20 cellular contexts compared by ENCODE assay signal in the genomic region with DNA sequence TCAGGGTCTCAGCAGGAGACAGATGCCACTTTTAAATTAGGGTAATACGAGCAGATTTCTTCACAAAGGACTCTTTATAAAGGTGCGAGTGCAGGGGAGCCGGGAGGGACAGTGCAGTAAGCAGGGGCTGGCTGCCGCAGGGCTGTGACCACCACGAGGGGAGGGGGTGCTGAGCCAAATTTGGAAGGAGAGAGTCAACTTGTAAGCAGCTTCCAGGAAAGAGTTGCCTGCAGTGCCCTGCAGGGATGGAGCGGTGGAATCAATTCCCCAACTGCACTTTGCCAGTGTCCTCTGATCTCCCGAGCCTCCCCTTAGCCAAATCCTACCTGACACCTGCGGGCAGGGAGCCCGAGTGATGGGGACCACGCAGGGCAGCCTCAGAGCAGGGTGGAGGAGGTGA. TPM values are rescaled to one million over a fixed set of nuclear protein-coding genes. Genes with fewer than 3 reads are reported as not detected.
DNase-seq lines count a peak whose midpoint lies in the region; ATAC-seq and TF ChIP-seq lines count a peak whose summit lies in the region.
"Had no signal": no experiment of that assay in that cellular context is flagged by ENCODE, and none has a peak within 500 bp of the region (broad histone marks: within the 10 kb centered on the region; RNA-seq: fewer than 3 reads in every experiment).

No MANE protein-coding gene starts in this region.

- H4K20me1 ChIP-seq in neural progenitor cell (ENCODE audit: low read depth) = no peaks in the 10 kb centered on the region

- CTCF ChIA-PET in activated CD8-positive, alpha-beta T cell treated with anti-CD3 and anti-CD28 coated beads, Interleukin-2, amount 10 ng/mL, durations not matched to agents 7 days and 5 days (lab: Charles Lee) = no interaction called here
- CTCF ChIA-PET in activated CD8-positive, alpha-beta T cell treated with anti-CD3 and anti-CD28 coated beads for 36 hours (lab: Charles Lee) = interaction anchor here (1.1 to 2.8 kb wide), 3 partner anchors 12 to 24 kb away, joined by 4 to 13 read pairs (median 4); no protein-coding TSS in a partner anchor

- no peak overlapping the region for H3K9ac ChIP-seq in neural progenitor cell
- H3K9ac ChIP-seq: KMS-11 had no signal

- ATAC-seq in activated CD8-positive, alpha-beta T cell treated with anti-CD3 and anti-CD28 coated beads, Interleukin-2, amount 10 ng/mL, durations not matched to agents 7 days and 5 days = no peak
- ATAC-seq in activated CD8-positive, alpha-beta T cell treated with anti-CD3 and anti-CD28 coated beads for 36 hours = no peak
- no peak for ATAC-seq in lower lobe of right lung
- ATAC-seq: left cardiac atrium had no signal

- H3K27me3 Mint-ChIP-seq in activated CD8-positive, alpha-beta T cell treated with anti-CD3 and anti-CD28 coated beads, Interleukin-2, amount 10 ng/mL, durations not matched to agents 7 days and 5 days (ENCODE audit: low read depth) = no peaks in the 10 kb centered on the region
- H3K27me3 Mint-ChIP-seq in activated CD8-positive, alpha-beta T cell treated with anti-CD3 and anti-CD28 coated beads for 36 hours = no peaks in the 10 kb centered on the region
- H3K27me3 Mint-ChIP-seq in neural progenitor cell (ENCODE audit: insufficient read depth, low read depth) = peaks cover 22% of the 10 kb centered on the region

- H3K9me3 ChIP-seq in KOPT-K1 (ENCODE audit: insufficient read depth, low read length, poor library complexity, severe bottlenecking) = no peaks in the 10 kb centered on the region
- no peaks in the 10 kb centered on the region for H3K9me3 ChIP-seq in effector memory CD4-positive, alpha-beta T cell (ENCODE audit: control insufficient read depth, low read length)
- no peaks in the 10 kb centered on the region for H3K9me3 ChIP-seq in neural progenitor cell (ENCODE audit: low read depth)
- no peaks in the 10 kb centered on the region for H3K9me3 ChIP-seq in lower lobe of right lung
- H3K9me3 ChIP-seq: A549, neutrophil had no signal

- H3K4me1 ChIP-seq in effector memory CD4-positive, alpha-beta T cell (ENCODE audit: control insufficient read depth, insufficient read depth, low read length, poor library complexity, severe bottlenecking) = peaks cover 68% of the 10 kb centered on the region
- peaks cover 56% of the 10 kb centered on the region for H3K4me1 ChIP-seq in neural progenitor cell
- peaks cover 8% of the 10 kb centered on the region for H3K4me1 ChIP-seq in lower lobe of right lung

- POLR2A ChIA-PET in activated CD8-positive, alpha-beta T cell treated with anti-CD3 and anti-CD28 coated beads, Interleukin-2, amount 10 ng/mL, durations not matched to agents 7 days and 5 days (lab: Charles Lee) = interaction anchor here (1.9 kb wide), 1 partner anchor 12 kb away, joined by 7 read pairs; no protein-coding TSS in a partner anchor
- POLR2A ChIA-PET in activated CD8-positive, alpha-beta T cell treated with anti-CD3 and anti-CD28 coated beads for 36 hours (lab: Charles Lee) = interaction anchor here (0.5 to 1.4 kb wide), 3 partner anchors 9 to 13 kb away, joined by 3 to 9 read pairs (median 4); no protein-coding TSS in a partner anchor

- no peaks in the 10 kb centered on the region for H3K36me3 ChIP-seq in KOPT-K1 (ENCODE audit: insufficient read depth, low read length)
- no peaks in the 10 kb centered on the region for H3K36me3 ChIP-seq in effector memory CD4-positive, alpha-beta T cell (ENCODE audit: control insufficient read depth, insufficient read depth, low read length)
- H3K36me3 ChIP-seq in neural progenitor cell = no peaks in the 10 kb centered on the region
- no peaks in the 10 kb centered on the region for H3K36me3 ChIP-seq in lower lobe of right lung
- H3K36me3 ChIP-seq: neutrophil had no signal

- H3K4me2 ChIP-seq in neural progenitor cell = peak overlapping the region; percentile 73
- H3K4me2 ChIP-seq: A549, KMS-11 had no signal

- DNase-seq in activated CD8-positive, alpha-beta T cell treated with anti-CD3 and anti-CD28 coated beads, Interleukin-2, amount 10 ng/mL, durations not matched to agents 7 days and 5 days = no peak
- DNase-seq in activated CD8-positive, alpha-beta T cell treated with anti-CD3 and anti-CD28 coated beads for 36 hours = no peak
- no peak for DNase-seq in effector memory CD4-positive, alpha-beta T cell
- DNase-seq in neural progenitor cell (ENCODE audit: low spot score) = peak; percentile 31
- no peak for DNase-seq in NCI-H1105 treated with DMSO at 0.1 percent for 48 hours (lab: John Stamatoyannopoulos, UW)
- no peak for DNase-seq in KBM-7
- no peak for DNase-seq in lower lobe of right lung
- DNase-seq: activated CD4-positive, alpha-beta T cell treated with anti-CD3 and anti-CD28 coated beads, Interleukin-2, amount 50 U/mL, for 1 hour; DMS153; left cardiac atrium; midbrain; NCI-H1048; NCI-H2081; NCI-H524 had no signal

- peak overlapping the region; percentile 73 for H2AFZ ChIP-seq in neural progenitor cell (replicated peaks)

- in situ Hi-C loops in KBM-7 (cut with MboI; ENCODE audit: low pct_unique_long_range_greater_than_20kb, low sequenced_read_pairs) = no loop called here

- H3K27ac ChIP-seq in KOPT-K1 (ENCODE audit: low read depth, low read length, poor library complexity, severe bottlenecking) (peak overlapping the region; percentile 98), neural progenitor cell (no peak overlapping the region), lower lobe of right lung (no peak overlapping the region)
- H3K27ac ChIP-seq in effector memory CD4-positive, alpha-beta T cell (ENCODE audit: insufficient read depth, low read length, poor library complexity, severe bottlenecking) = peak overlapping the region; percentile 99
- H3K27ac ChIP-seq: A549, foreskin keratinocyte, KMS-11, neutrophil had no signal

- peak overlapping the region; percentile 58 for H3K27ac Mint-ChIP-seq in activated CD8-positive, alpha-beta T cell treated with anti-CD3 and anti-CD28 coated beads, Interleukin-2, amount 10 ng/mL, durations not matched to agents 7 days and 5 days
- H3K27ac Mint-ChIP-seq in activated CD8-positive, alpha-beta T cell treated with anti-CD3 and anti-CD28 coated beads for 36 hours = no peak overlapping the region
- no peak overlapping the region for H3K27ac Mint-ChIP-seq in neural progenitor cell

- H3K9me3 Mint-ChIP-seq in activated CD8-positive, alpha-beta T cell treated with anti-CD3 and anti-CD28 coated beads, Interleukin-2, amount 10 ng/mL, durations not matched to agents 7 days and 5 days (ENCODE audit: insufficient read depth) = no peaks in the 10 kb centered on the region
- H3K9me3 Mint-ChIP-seq in activated CD8-positive, alpha-beta T cell treated with anti-CD3 and anti-CD28 coated beads for 36 hours = peaks cover 2% of the 10 kb centered on the region
- H3K9me3 Mint-ChIP-seq in neural progenitor cell = no peaks in the 10 kb centered on the region

- H3F3A ChIP-seq in neural progenitor cell (ENCODE audit: low read depth) = peaks cover 47% of the 10 kb centered on the region

- H3K4me3 ChIP-seq in effector memory CD4-positive, alpha-beta T cell (ENCODE audit: insufficient read depth, low read depth, low read length, poor library complexity, severe bottlenecking) = no peak overlapping the region
- peak overlapping the region; percentile 19 for H3K4me3 ChIP-seq in neural progenitor cell
- no peak overlapping the region for H3K4me3 ChIP-seq in lower lobe of right lung
- H3K4me3 ChIP-seq: A549, skin epidermis had no signal

- no peaks in the 10 kb centered on the region for H3K27me3 ChIP-seq in effector memory CD4-positive, alpha-beta T cell (replicated peaks; ENCODE audit: control insufficient read depth, insufficient read depth, low read length, poor library complexity, severe bottlenecking)
- H3K27me3 ChIP-seq in neural progenitor cell (peaks cover 38% of the 10 kb centered on the region), lower lobe of right lung (ENCODE audit: low read depth) (peaks cover 25% of the 10 kb centered on the region)

- H3K4me3 Mint-ChIP-seq in activated CD8-positive, alpha-beta T cell treated with anti-CD3 and anti-CD28 coated beads, Interleukin-2, amount 10 ng/mL, durations not matched to agents 7 days and 5 days = no peak overlapping the region
- no peak overlapping the region for H3K4me3 Mint-ChIP-seq in activated CD8-positive, alpha-beta T cell treated with anti-CD3 and anti-CD28 coated beads for 36 hours
- peak overlapping the region; percentile 67 for H3K4me3 Mint-ChIP-seq in neural progenitor cell

- no peaks in the 10 kb centered on the region for H3K36me3 Mint-ChIP-seq in activated CD8-positive, alpha-beta T cell treated with anti-CD3 and anti-CD28 coated beads, Interleukin-2, amount 10 ng/mL, durations not matched to agents 7 days and 5 days (ENCODE audit: low read depth)
- no peaks in the 10 kb centered on the region for H3K36me3 Mint-ChIP-seq in activated CD8-positive, alpha-beta T cell treated with anti-CD3 and anti-CD28 coated beads for 36 hours (ENCODE audit: low read depth)
- H3K36me3 Mint-ChIP-seq in neural progenitor cell = no peaks in the 10 kb centered on the region

- peaks cover 56% of the 10 kb centered on the region for H3K4me1 Mint-ChIP-seq in activated CD8-positive, alpha-beta T cell treated with anti-CD3 and anti-CD28 coated beads, Interleukin-2, amount 10 ng/mL, durations not matched to agents 7 days and 5 days (ENCODE audit: low read depth)
- H3K4me1 Mint-ChIP-seq in activated CD8-positive, alpha-beta T cell treated with anti-CD3 and anti-CD28 coated beads for 36 hours (ENCODE audit: low read depth) = peaks cover 69% of the 10 kb centered on the region
- H3K4me1 Mint-ChIP-seq in neural progenitor cell = peaks cover 64% of the 10 kb centered on the region

- no peaks in the 10 kb centered on the region for H3K79me2 ChIP-seq in neural progenitor cell (ENCODE audit: low read depth)

- intact Hi-C loops in activated CD8-positive, alpha-beta T cell treated with anti-CD3 and anti-CD28 coated beads for 36 hours (cut with micrococcal nuclease) = no loop called here
- intact Hi-C loops in lower lobe of right lung (cut with DNase I) = no loop called here

- TF ChIP-seq CTCF in activated CD8-positive, alpha-beta T cell treated with anti-CD3 and anti-CD28 coated beads for 36 hours (IDR thresholded peaks at IDR 0.05) = no peak
- no peak for TF ChIP-seq CTCF in neural progenitor cell (IDR thresholded peaks at IDR 0.05)
- no peak for TF ChIP-seq CTCF in lower lobe of right lung (IDR thresholded peaks at IDR 0.05)

RNA-seq across cellular contexts. Expression of a gene that starts 13.9 kb away (rescaled TPM):
- 10 to 100 TPM; 64.0 to 69.4 TPM for total RNA-seq in activated CD8-positive, alpha-beta T cell treated with anti-CD3 and anti-CD28 coated beads, Interleukin-2, amount 10 ng/mL, durations not matched to agents 7 days and 5 days
- total RNA-seq in activated CD8-positive, alpha-beta T cell treated with anti-CD3 and anti-CD28 coated beads for 36 hours = 10 to 100 TPM; 63.7 to 68.1 TPM
- 30.4 and 56.5 TPM in 2 replicates for total RNA-seq in neural progenitor cell (ENCODE audit: low replicate concordance)
- 12.7 TPM for total RNA-seq in lower lobe of right lung

Comparison
In these comparisons a context has a peak if more than half of its experiments do, and no peak if none do; other contexts are left out.
1. H3K27ac ChIP-seq: peak in KOPT-K1 (single experiment) and effector memory CD4-positive, alpha-beta T cell (single experiment); none in neural progenitor cell (single experiment) and lower lobe of right lung (single experiment).